1 cellular context compared by ENCODE assay signal in genomic region chr11:44269369-44270351, GRCh38.
TF ChIP-seq lines count a peak whose summit lies in the region.

No MANE protein-coding gene starts in this region.

TF ChIP-seq in K562, 482 proteins besides CTCF, POLR2A, EP300 and RAD21 (continued from another document and continues in another):
- no peak for TF ChIP-seq RERE (CRISPR knock-in tag; IDR thresholded peaks at IDR 0.05; ENCODE audit: borderline replicate concordance)
- TF ChIP-seq BRD9 (IDR thresholded peaks at IDR 0.05; ENCODE audit: low read depth, partially characterized antibody): peak; percentile 82
- TF ChIP-seq SFPQ (IDR thresholded peaks at IDR 0.05; ENCODE audit: low read depth, low read length): no peak
- TF ChIP-seq EHMT2 (IDR thresholded peaks at IDR 0.05): peak; percentile 51; the same call in 1 of the 2 replicates
- peak; percentile 79 to 88; a peak in 3 of 4 replicates for TF ChIP-seq ARNT (IDR thresholded peaks at IDR 0.05)
- TF ChIP-seq OTX1 (CRISPR knock-in tag; IDR thresholded peaks at IDR 0.05): peak; percentile 88
- TF ChIP-seq ZNF589 (CRISPR knock-in tag; IDR thresholded peaks at IDR 0.05; ENCODE audit: low read depth): peak; percentile 78; the same call in 1 of the 2 replicates
- peak; percentile 87 for TF ChIP-seq TFAP4 (CRISPR knock-in tag; IDR thresholded peaks at IDR 0.05; ENCODE audit: borderline replicate concordance)
- peak; percentile 68; the same call in 1 of the 2 replicates for TF ChIP-seq SMAD3 (CRISPR knock-in tag; conservative IDR thresholded peaks at IDR 0.05)
- no peak for TF ChIP-seq PHF20 (IDR thresholded peaks at IDR 0.05; ENCODE audit: partially characterized antibody)
- TF ChIP-seq REST (CRISPR knock-in tag; IDR thresholded peaks at IDR 0.05; ENCODE audit: low read depth): no peak
- TF ChIP-seq FOXM1 (IDR thresholded peaks at IDR 0.05; ENCODE audit: low read depth): peak; percentile 80
- no peak for TF ChIP-seq FOXM1 (CRISPR knock-in tag; IDR thresholded peaks at IDR 0.05; ENCODE audit: low read depth)
- TF ChIP-seq USF2 (CRISPR knock-in tag; IDR thresholded peaks at IDR 0.05): no peak
- peak; percentile 84 for TF ChIP-seq ZNF263 (CRISPR knock-in tag; IDR thresholded peaks at IDR 0.05; ENCODE audit: borderline replicate concordance)
- TF ChIP-seq SRSF1 (IDR thresholded peaks at IDR 0.05; ENCODE audit: low read depth, low read length): no peak
- peak; percentile 100 for TF ChIP-seq ARID1B (IDR thresholded peaks at IDR 0.05)
- TF ChIP-seq NR3C1 (CRISPR knock-in tag; IDR thresholded peaks at IDR 0.05): no peak
- TF ChIP-seq ETV1 (tag; conservative IDR thresholded peaks at IDR 0.05; ENCODE audit: low read depth): no peak
- TF ChIP-seq NONO (IDR thresholded peaks at IDR 0.05; ENCODE audit: low read depth in 2 of 2, low read length in 1 of 2): peak in 1 of 2 experiments; percentile 76; a peak in 1 of 4 replicates
- TF ChIP-seq ZBTB17 (CRISPR knock-in tag; IDR thresholded peaks at IDR 0.05): no peak; the same call in 1 of the 2 replicates
- no peak for TF ChIP-seq RBM34 (IDR thresholded peaks at IDR 0.05; ENCODE audit: borderline replicate concordance, insufficient read depth, low read length)
- TF ChIP-seq ZNF518B (CRISPR knock-in tag; IDR thresholded peaks at IDR 0.05): no peak
- TF ChIP-seq TARDBP (IDR thresholded peaks at IDR 0.05): peak; percentile 87
- TF ChIP-seq ZBTB2 (IDR thresholded peaks at IDR 0.05): peak; percentile 77
- peak in 1 of 2 experiments; percentile 67 for TF ChIP-seq AFF1 (IDR thresholded peaks at IDR 0.05; ENCODE audit: low read depth in 1 of 2, partially characterized antibody in 2 of 2)
- no peak for TF ChIP-seq KLF6 (CRISPR knock-in tag; IDR thresholded peaks at IDR 0.05; ENCODE audit: borderline replicate concordance)
- no peak for TF ChIP-seq RHOXF2B (CRISPR knock-in tag; conservative IDR thresholded peaks at IDR 0.05)
- peak; percentile 73; the same call in 1 of the 2 replicates for TF ChIP-seq ESRRA (IDR thresholded peaks at IDR 0.05; ENCODE audit: borderline replicate concordance, low read depth)
- TF ChIP-seq BHLHE40 (IDR thresholded peaks at IDR 0.05; ENCODE audit: low read length): peak; percentile 61
- 0 out of 2 replicates have a peak, but pooled peaks have one; percentile 39 for TF ChIP-seq ETS1 (conservative IDR thresholded peaks at IDR 0.05; ENCODE audit: control insufficient read depth, low read depth, low read length)
- TF ChIP-seq MTA3 (IDR thresholded peaks at IDR 0.05; ENCODE audit: borderline replicate concordance): peak; percentile 48; the same call in 1 of the 2 replicates
- no peak for TF ChIP-seq COPS2 (conservative IDR thresholded peaks at IDR 0.05)
